In the genomic region with DNA sequence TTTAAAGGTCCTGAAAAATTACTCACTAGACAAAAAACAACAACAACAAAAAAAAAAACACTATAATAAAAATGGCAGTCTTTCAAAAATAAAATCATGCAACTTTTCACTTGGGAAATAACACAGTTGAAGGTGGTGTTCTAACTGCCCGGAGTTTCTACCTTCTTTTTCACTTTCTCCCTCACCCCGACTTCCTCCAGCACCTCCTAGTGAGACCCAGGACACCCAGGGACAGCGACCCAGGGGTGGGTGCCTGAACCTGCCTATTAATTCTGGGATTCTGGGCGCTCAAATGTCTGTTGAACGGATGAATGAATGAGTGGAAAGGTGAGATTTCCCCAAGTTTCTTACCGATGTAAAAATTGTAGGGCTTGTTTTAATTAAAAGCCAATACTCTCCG, we compare ENCODE assay signal across 18 cellular contexts. TPM values are rescaled to one million over a fixed set of nuclear protein-coding genes. Genes with fewer than 3 reads are reported as not detected.
DNase-seq lines count a peak whose midpoint lies in the region; ATAC-seq, FAIRE-seq and TF ChIP-seq lines count a peak whose summit lies in the region.
"Had no signal": no experiment of that assay in that cellular context is flagged by ENCODE, and none has a peak within 500 bp of the region (broad histone marks: within the 10 kb centered on the region; RNA-seq: fewer than 3 reads in every experiment).

No MANE protein-coding gene starts in this region.

- DNase-seq in A549 (ENCODE audit: low read depth in 1 of 2, low spot score in 1 of 2) (no peak), esophagus squamous epithelium (lab: John Stamatoyannopoulos, UW) (no peak), NCI-H1694 (lab: John Stamatoyannopoulos, UW) (no peak), midbrain (lab: John Stamatoyannopoulos, UW) (no peak)
- DNase-seq: KBM-7, NCI-H1436 treated with DMSO at 0.1 percent for 48 hours, NCI-H2081, NCI-H774 had no signal

- WGBS in A549 (ENCODE audit: missing lambda C conversion rate): 11% methylated on average over 7 of the region's 7 CpGs
- WGBS in esophagus squamous epithelium, 2 donors: 25 to 36% methylated on average over 4 to 6 of the region's 7 CpGs

- no peak overlapping the region for H3K9ac ChIP-seq in HUES48 (ENCODE audit: low read depth, low read length)
- H3K9ac ChIP-seq: BLaER1 treated with 17β-estradiol and CSF1 and Interleukin-3, amounts not matched to agents 10 nM and 100 nM had no signal

- no peak for ATAC-seq in A549
- ATAC-seq in GM19455 (IDR thresholded peaks at IDR 0.05; ENCODE audit: unreplicated experiment): no peak
- ATAC-seq in HG03469 (IDR thresholded peaks at IDR 0.05; ENCODE audit: unreplicated experiment): no peak

- no peak for TF ChIP-seq RAD21 in A549 (conservative IDR thresholded peaks at IDR 0.05 in 1 of 2, IDR thresholded peaks at IDR 0.05 in 1 of 2)

- H3K4me3 ChIP-seq in A549 (no peak overlapping the region), HUES48 (ENCODE audit: low read depth, low read length) (peak overlapping the region; percentile 54), esophagus squamous epithelium (peak overlapping the region; percentile 67 to 72 (median 70)), neuron (ENCODE audit: low read length) (peak overlapping the region; percentile 77)

- no peak for TF ChIP-seq EP300 in A549 (IDR thresholded peaks at IDR 0.05)

- TF ChIP-seq POLR2A in A549 (IDR thresholded peaks at IDR 0.05; ENCODE audit: low read length) (no peak), esophagus squamous epithelium (IDR thresholded peaks at IDR 0.05) (no peak)

- H3K36me3 ChIP-seq in HUES48 (ENCODE audit: control insufficient read depth, insufficient read depth, low read length) (no peaks in the 10 kb centered on the region), esophagus squamous epithelium (peaks cover 0 to 5% (median 0%) of the 10 kb centered on the region in 3 donors), neuron (ENCODE audit: insufficient read depth, low read length) (peaks cover 2% of the 10 kb centered on the region)
- H3K36me3 ChIP-seq: BLaER1 treated with 17β-estradiol and CSF1 and Interleukin-3, amounts not matched to agents 10 nM and 100 nM had no signal

- TF ChIP-seq CTCF in A549 (IDR thresholded peaks at IDR 0.05): no peak
- TF ChIP-seq CTCF in esophagus squamous epithelium (IDR thresholded peaks at IDR 0.05): no peak

- no peaks in the 10 kb centered on the region for H3K4me1 ChIP-seq in A549
- peaks cover 47% of the 10 kb centered on the region for H3K4me1 ChIP-seq in HUES48 (ENCODE audit: control insufficient read depth, insufficient read depth, low read length)
- peaks cover 16 to 62% (median 21%) of the 10 kb centered on the region in 3 donors for H3K4me1 ChIP-seq in esophagus squamous epithelium
- peaks cover 42% of the 10 kb centered on the region for H3K4me1 ChIP-seq in neuron (ENCODE audit: insufficient read depth, low read length)

- peak overlapping the region; percentile 51 for H3K4me2 ChIP-seq in A549

- CTCF ChIA-PET in A549 (lab: Yijun Ruan, JAX): no interaction called here

- H2AFZ ChIP-seq in neuron (ENCODE audit: low read depth, low read length): no peak overlapping the region

- intact Hi-C loops in esophagus squamous epithelium (cut with DNase I): no loop called here

- POLR2A ChIA-PET in A549 (lab: Yijun Ruan, JAX): no interaction called here

- H3K27ac ChIP-seq in A549 (no peak overlapping the region), HUES48 (ENCODE audit: low read depth, low read length) (no peak overlapping the region), esophagus squamous epithelium (peak overlapping the region in 3 of 4 donors; percentile 68 to 90 (median 82))
- H3K27ac ChIP-seq: BLaER1 treated with 17β-estradiol and CSF1 and Interleukin-3, amounts not matched to agents 10 nM and 100 nM; HL-60 had no signal

- no peak for FAIRE-seq in A549 (lab: Jason Lieb, UNC)
- FAIRE-seq: GM12892 had no signal

- H3K27me3 ChIP-seq in HUES48 (ENCODE audit: control insufficient read depth, insufficient read depth, low read length) (peaks cover 92% of the 10 kb centered on the region), esophagus squamous epithelium (peaks cover 0 to 86% (median 3%) of the 10 kb centered on the region in 4 donors), neuron (ENCODE audit: insufficient read depth, low read length) (no peaks in the 10 kb centered on the region)

- H3K9me3 ChIP-seq in A549 (no peaks in the 10 kb centered on the region), HUES48 (ENCODE audit: control insufficient read depth, insufficient read depth, low read length) (no peaks in the 10 kb centered on the region), esophagus squamous epithelium (no peaks in the 10 kb centered on the region), neuron (ENCODE audit: low read length) (peaks cover 9% of the 10 kb centered on the region)

TF ChIP-seq in A549, 52 proteins besides CTCF, POLR2A, EP300 and RAD21:
- TF ChIP-seq, protein P1, sequence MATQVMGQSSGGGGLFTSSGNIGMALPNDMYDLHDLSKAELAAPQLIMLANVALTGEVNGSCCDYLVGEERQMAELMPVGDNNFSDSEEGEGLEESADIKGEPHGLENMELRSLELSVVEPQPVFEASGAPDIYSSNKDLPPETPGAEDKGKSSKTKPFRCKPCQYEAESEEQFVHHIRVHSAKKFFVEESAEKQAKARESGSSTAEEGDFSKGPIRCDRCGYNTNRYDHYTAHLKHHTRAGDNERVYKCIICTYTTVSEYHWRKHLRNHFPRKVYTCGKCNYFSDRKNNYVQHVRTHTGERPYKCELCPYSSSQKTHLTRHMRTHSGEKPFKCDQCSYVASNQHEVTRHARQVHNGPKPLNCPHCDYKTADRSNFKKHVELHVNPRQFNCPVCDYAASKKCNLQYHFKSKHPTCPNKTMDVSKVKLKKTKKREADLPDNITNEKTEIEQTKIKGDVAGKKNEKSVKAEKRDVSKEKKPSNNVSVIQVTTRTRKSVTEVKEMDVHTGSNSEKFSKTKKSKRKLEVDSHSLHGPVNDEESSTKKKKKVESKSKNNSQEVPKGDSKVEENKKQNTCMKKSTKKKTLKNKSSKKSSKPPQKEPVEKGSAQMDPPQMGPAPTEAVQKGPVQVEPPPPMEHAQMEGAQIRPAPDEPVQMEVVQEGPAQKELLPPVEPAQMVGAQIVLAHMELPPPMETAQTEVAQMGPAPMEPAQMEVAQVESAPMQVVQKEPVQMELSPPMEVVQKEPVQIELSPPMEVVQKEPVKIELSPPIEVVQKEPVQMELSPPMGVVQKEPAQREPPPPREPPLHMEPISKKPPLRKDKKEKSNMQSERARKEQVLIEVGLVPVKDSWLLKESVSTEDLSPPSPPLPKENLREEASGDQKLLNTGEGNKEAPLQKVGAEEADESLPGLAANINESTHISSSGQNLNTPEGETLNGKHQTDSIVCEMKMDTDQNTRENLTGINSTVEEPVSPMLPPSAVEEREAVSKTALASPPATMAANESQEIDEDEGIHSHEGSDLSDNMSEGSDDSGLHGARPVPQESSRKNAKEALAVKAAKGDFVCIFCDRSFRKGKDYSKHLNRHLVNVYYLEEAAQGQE (IDR thresholded peaks at IDR 0.05): no peak
- no peak for TF ChIP-seq GATA3 (IDR thresholded peaks at IDR 0.05; ENCODE audit: borderline replicate concordance)
- no peak for TF ChIP-seq PHF8 (IDR thresholded peaks at IDR 0.05; ENCODE audit: borderline replicate concordance, low read depth)
- TF ChIP-seq HOXA7 (CRISPR knock-in tag; IDR thresholded peaks at IDR 0.05): no peak
- TF ChIP-seq, protein P2, sequence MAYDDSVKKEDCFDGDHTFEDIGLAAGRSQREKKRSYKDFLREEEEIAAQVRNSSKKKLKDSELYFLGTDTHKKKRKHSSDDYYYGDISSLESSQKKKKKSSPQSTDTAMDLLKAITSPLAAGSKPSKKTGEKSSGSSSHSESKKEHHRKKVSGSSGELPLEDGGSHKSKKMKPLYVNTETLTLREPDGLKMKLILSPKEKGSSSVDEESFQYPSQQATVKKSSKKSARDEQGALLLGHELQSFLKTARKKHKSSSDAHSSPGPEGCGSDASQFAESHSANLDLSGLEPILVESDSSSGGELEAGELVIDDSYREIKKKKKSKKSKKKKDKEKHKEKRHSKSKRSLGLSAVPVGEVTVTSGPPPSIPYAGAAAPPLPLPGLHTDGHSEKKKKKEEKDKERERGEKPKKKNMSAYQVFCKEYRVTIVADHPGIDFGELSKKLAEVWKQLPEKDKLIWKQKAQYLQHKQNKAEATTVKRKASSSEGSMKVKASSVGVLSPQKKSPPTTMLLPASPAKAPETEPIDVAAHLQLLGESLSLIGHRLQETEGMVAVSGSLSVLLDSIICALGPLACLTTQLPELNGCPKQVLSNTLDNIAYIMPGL (CRISPR knock-in tag; IDR thresholded peaks at IDR 0.05; ENCODE audit: borderline replicate concordance): no peak

RNA-seq across cellular contexts. Expression of a gene that starts 2.0 kb away (rescaled TPM):
- not detected in 2 replicates for polyA plus RNA-seq in A549 (2011; rRNA removed)
- polyA plus RNA-seq in A549 (2012; cell fraction: cytosol; rRNA removed): not detected in 2 replicates
- 0.01 TPM in 1 of 2 replicates, not detected in the other for polyA plus RNA-seq in A549 (2012; cell fraction: nucleus; rRNA removed)
- polyA plus RNA-seq in A549 (2017; fragmentation: RNase III; extraction: RNeasy Plus Mini Kit Qiagen cat#74134 plus additional on column Dnase treatment): not detected in 3 replicates
- polyA minus RNA-seq in A549 (2011; rRNA and poly(A)+ RNA removed): not detected in 2 replicates
- total RNA-seq in esophagus squamous epithelium: 10 to 100 TPM in 2 of 4 donors, 1 to 10 TPM in 2; 7.2 to 16.3 (median 11.6) TPM
- total RNA-seq: A172, NCI-H460, SK-MEL-5 had no signal

Comparison
In these comparisons a context has a peak if more than half of its experiments do, and no peak if none do; other contexts are left out.
1. H3K27ac ChIP-seq: peak in esophagus squamous epithelium (3 of 4); none in A549 (0 of 2) and HUES48 (single experiment).